In the genomic region with DNA sequence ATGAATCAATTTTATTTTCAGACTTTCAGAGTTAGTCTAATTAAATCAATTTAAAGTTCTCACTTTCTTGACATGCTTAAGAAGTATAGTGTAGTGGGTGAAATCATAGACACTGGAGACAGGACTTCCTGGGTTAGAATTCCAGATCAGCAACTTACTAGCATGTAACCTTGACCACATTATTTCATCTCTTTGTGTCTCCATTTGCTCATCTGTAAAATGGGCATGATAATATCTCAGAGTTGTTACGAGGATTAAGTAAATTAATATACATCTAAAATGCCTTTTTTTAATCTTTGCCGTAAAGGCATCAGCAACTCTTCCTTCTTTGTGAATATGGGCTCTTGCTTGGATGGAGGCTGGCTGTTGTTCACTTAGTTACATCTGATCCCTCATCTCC, we compare ENCODE assay signal across 14 cellular contexts. TPM values are rescaled to one million over a fixed set of nuclear protein-coding genes. Genes with fewer than 3 reads are reported as not detected.
A peak's percentile ranks its signal among the peaks of the same experiment; 100 is the strongest.
DNase-seq lines count a peak whose midpoint lies in the region; ATAC-seq and TF ChIP-seq lines count a peak whose summit lies in the region.
"Had no signal": no experiment of that assay in that cellular context is flagged by ENCODE, and none has a peak within 500 bp of the region (broad histone marks: within the 10 kb centered on the region; RNA-seq: fewer than 3 reads in every experiment).

No MANE protein-coding gene starts in this region.

- H3K27me3 Mint-ChIP-seq in Calu3 (ENCODE audit: unreplicated experiment) (no peaks in the 10 kb centered on the region), activated B cell treated with CpG ODN at 0.5 μM for 24 hours (no peaks in the 10 kb centered on the region)
- peaks cover 0 to 3% (median 0%) of the 10 kb centered on the region in 5 donors for H3K27me3 Mint-ChIP-seq in naive thymus-derived CD8-positive, alpha-beta T cell

- POLR2A ChIA-PET in activated B cell treated with CpG ODN at 0.5 μM for 24 hours (lab: Charles Lee) = no interaction called here
- POLR2A ChIA-PET in naive thymus-derived CD8-positive, alpha-beta T cell (lab: Charles Lee) = no interaction called here

- ATAC-seq in activated B cell treated with CpG ODN at 0.5 μM for 24 hours (ENCODE audit: low read depth) (no peak), HG02970 (IDR thresholded peaks at IDR 0.05; ENCODE audit: low FRiP score, unreplicated experiment) (no peak)
- no peak for ATAC-seq in naive thymus-derived CD8-positive, alpha-beta T cell
- ATAC-seq: heart left ventricle, left colon had no signal

- CTCF ChIA-PET in Calu3 (lab: Charles Lee) (no interaction called here), activated B cell treated with CpG ODN at 0.5 μM for 24 hours (lab: Charles Lee) (no interaction called here)

- H3K27ac Mint-ChIP-seq in Calu3 (ENCODE audit: unreplicated experiment) (no peak overlapping the region), activated B cell treated with CpG ODN at 0.5 μM for 24 hours (peak overlapping the region; percentile 94)
- H3K27ac Mint-ChIP-seq in naive thymus-derived CD8-positive, alpha-beta T cell = peak overlapping the region; percentile 95 to 98 (median 98)

- intact Hi-C loops in Calu3 (cut with micrococcal nuclease; ENCODE audit: unreplicated experiment) = no loop called here
- intact Hi-C loops in activated B cell treated with CpG ODN at 0.5 μM for 24 hours (cut with micrococcal nuclease) = loop anchor here (5.0 to 10.0 kb wide), 3 partner anchors 235 to 1943 kb away; a partner anchor contains a TSS

- H3K9me3 Mint-ChIP-seq in Calu3 (ENCODE audit: low read depth, unreplicated experiment) = no peaks in the 10 kb centered on the region
- H3K9me3 Mint-ChIP-seq in activated B cell treated with CpG ODN at 0.5 μM for 24 hours = no peaks in the 10 kb centered on the region
- no peaks in the 10 kb centered on the region for H3K9me3 Mint-ChIP-seq in naive thymus-derived CD8-positive, alpha-beta T cell

- H3K36me3 Mint-ChIP-seq in Calu3 (ENCODE audit: insufficient read depth, unreplicated experiment) = peaks cover 24% of the 10 kb centered on the region
- H3K36me3 Mint-ChIP-seq in activated B cell treated with CpG ODN at 0.5 μM for 24 hours (ENCODE audit: low read depth) = peaks cover 11% of the 10 kb centered on the region
- H3K36me3 Mint-ChIP-seq in naive thymus-derived CD8-positive, alpha-beta T cell = peaks cover 0 to 5% (median 0%) of the 10 kb centered on the region in 3 donors

- H3K4me3 Mint-ChIP-seq in Calu3 (ENCODE audit: low read depth, unreplicated experiment) (peak overlapping the region; percentile 84), activated B cell treated with CpG ODN at 0.5 μM for 24 hours (peak overlapping the region; percentile 94)
- peak overlapping the region in 9 of 10 donors; percentile 91 to 98 (median 93) for H3K4me3 Mint-ChIP-seq in naive thymus-derived CD8-positive, alpha-beta T cell

- peaks cover 10% of the 10 kb centered on the region for H3K4me1 Mint-ChIP-seq in Calu3 (ENCODE audit: low read depth, unreplicated experiment)
- peaks cover 31% of the 10 kb centered on the region for H3K4me1 Mint-ChIP-seq in activated B cell treated with CpG ODN at 0.5 μM for 24 hours
- H3K4me1 Mint-ChIP-seq in naive thymus-derived CD8-positive, alpha-beta T cell = peaks cover 9 to 43% (median 36%) of the 10 kb centered on the region in 4 donors

- DNase-seq in DMS53 (lab: John Stamatoyannopoulos, UW) (peak; percentile 43), DMS53 treated with DMSO at 0.1 percent for 48 hours (lab: John Stamatoyannopoulos, UW; ENCODE audit: unreplicated experiment) (no peak), Calu3 (no peak), activated B cell treated with CpG ODN at 0.5 μM for 24 hours (no peak), NK-92 (lab: John Stamatoyannopoulos, UW; ENCODE audit: unreplicated experiment) (no peak), NCI-H2029 (lab: John Stamatoyannopoulos, UW) (no peak)
- DNase-seq in naive thymus-derived CD8-positive, alpha-beta T cell = no peak
- DNase-seq: activated CD4-positive, alpha-beta T cell treated with anti-CD3 and anti-CD28 coated beads, Interleukin-2, amount 50 U/mL, for 48 hours; heart left ventricle; left colon; NCI-H1092; NCI-H2227 treated with DMSO at 0.1 percent for 48 hours; stomach had no signal

- BruUV-seq in Calu3 (replicated peaks; lab: Mats Ljungman, UMichigan) = no TSS peak

- no peak for TF ChIP-seq CTCF in Calu3 (IDR thresholded peaks at IDR 0.05; ENCODE audit: unreplicated experiment)
- TF ChIP-seq CTCF in activated B cell treated with CpG ODN at 0.5 μM for 24 hours (IDR thresholded peaks at IDR 0.05) = no peak

RNA-seq across cellular contexts. Expression of a gene that starts 1.3 kb away (rescaled TPM):
- total RNA-seq in Calu3 (2022) (112 and 120 TPM in 2 replicates), activated B cell treated with CpG ODN at 0.5 μM for 24 hours (43.7 TPM in 2 replicates)
- 10 to 100 TPM; 51.3 to 62.9 TPM for total RNA-seq in naive thymus-derived CD8-positive, alpha-beta T cell
- polyA plus RNA-seq in naive thymus-derived CD8-positive, alpha-beta T cell = 10 to 100 TPM; 54.2 to 76.9 (median 72.2) TPM
